15 cellular contexts compared by ENCODE assay signal in genomic region chr12:70774055-70774454, GRCh38.
DNase-seq lines count a peak whose midpoint lies in the region; FAIRE-seq and TF ChIP-seq lines count a peak whose summit lies in the region.
"Had no signal": no experiment of that assay in that cellular context is flagged by ENCODE, and none has a peak within 500 bp of the region (broad histone marks: within the 10 kb centered on the region; RNA-seq: fewer than 3 reads in every experiment).

No MANE protein-coding gene starts in this region.

- no peaks in the 10 kb centered on the region for H4K20me1 ChIP-seq in Karpas-422 (ENCODE audit: insufficient read depth, low read depth, low read length)
- no peaks in the 10 kb centered on the region for H4K20me1 ChIP-seq in astrocyte (ENCODE audit: insufficient read depth, low read length)
- H4K20me1 ChIP-seq in SK-N-SH (ENCODE audit: insufficient read depth) = no peaks in the 10 kb centered on the region

- no peak for TF ChIP-seq EP300 in SK-N-SH (IDR thresholded peaks at IDR 0.05; ENCODE audit: borderline replicate concordance in 1 of 2, low read depth in 1 of 2, low read length in 1 of 2)

- H3K9me3 ChIP-seq in Karpas-422 (ENCODE audit: low read length) (no peaks in the 10 kb centered on the region), astrocyte (ENCODE audit: insufficient read depth, low read depth, low read length) (no peaks in the 10 kb centered on the region), SK-N-SH (no peaks in the 10 kb centered on the region)
- H3K9me3 ChIP-seq: ascending aorta had no signal

- no peak overlapping the region for H2AFZ ChIP-seq in Karpas-422 (ENCODE audit: low read length)
- peak overlapping the region; percentile 13 for H2AFZ ChIP-seq in astrocyte (ENCODE audit: low read depth, low read length)
- H2AFZ ChIP-seq in SK-N-SH (ENCODE audit: low read depth) = no peak overlapping the region; the same call in 1 of the 2 replicates

- no peak overlapping the region for H3K4me3 Mint-ChIP-seq in astrocyte (ENCODE audit: unreplicated experiment)
- H3K4me3 Mint-ChIP-seq: activated T-cell treated with anti-CD3 and anti-CD28 coated beads, Interleukin-2, amount 50 U/mL, for 72 hours; CD4-positive, alpha-beta T cell had no signal

- H3K27me3 ChIP-seq in Karpas-422 (ENCODE audit: low read length) (no peaks in the 10 kb centered on the region), astrocyte (ENCODE audit: insufficient read depth, low read length) (no peaks in the 10 kb centered on the region), kidney epithelial cell (ENCODE audit: control insufficient read depth, insufficient read depth, low read length) (no peaks in the 10 kb centered on the region), SK-N-SH (ENCODE audit: insufficient read depth) (no peaks in the 10 kb centered on the region)
- H3K27me3 ChIP-seq: ascending aorta had no signal

- H3K9ac ChIP-seq in Karpas-422 (ENCODE audit: low read length) = no peak overlapping the region
- no peak overlapping the region for H3K9ac ChIP-seq in astrocyte (ENCODE audit: low read length)
- H3K9ac ChIP-seq in SK-N-SH = no peak overlapping the region

- TF ChIP-seq CTCF in astrocyte (IDR thresholded peaks at IDR 0.05; ENCODE audit: insufficient read depth, low read depth, low read length) (no peak), kidney epithelial cell (IDR thresholded peaks at IDR 0.05; ENCODE audit: insufficient read depth, low read length, poor library complexity, severe bottlenecking) (no peak), SK-N-SH (IDR thresholded peaks at IDR 0.05) (no peak)

- H3K27me3 Mint-ChIP-seq in astrocyte (ENCODE audit: low read depth, unreplicated experiment) = no peaks in the 10 kb centered on the region
- H3K27me3 Mint-ChIP-seq: CD4-positive, alpha-beta T cell had no signal

- H3K27ac Mint-ChIP-seq in astrocyte (ENCODE audit: unreplicated experiment) = peak overlapping the region; percentile 37
- H3K27ac Mint-ChIP-seq: activated T-cell treated with anti-CD3 and anti-CD28 coated beads, Interleukin-2, amount 50 U/mL, for 72 hours; CD4-positive, alpha-beta T cell had no signal

- H3K36me3 ChIP-seq in Karpas-422 (ENCODE audit: insufficient read depth, low read length) (no peaks in the 10 kb centered on the region), astrocyte (ENCODE audit: insufficient read depth, low read length) (no peaks in the 10 kb centered on the region), kidney epithelial cell (ENCODE audit: control insufficient read depth, insufficient read depth, low read length) (no peaks in the 10 kb centered on the region), SK-N-SH (replicated peaks in 1 of 2; ENCODE audit: control insufficient read depth in 1 of 2, insufficient read depth in 2 of 2, low read length in 1 of 2) (no peaks in the 10 kb centered on the region)
- H3K36me3 ChIP-seq: ascending aorta had no signal

- POLR2A ChIA-PET in SK-N-SH (lab: Yijun Ruan, JAX) = no interaction called here

- H3F3A ChIP-seq in SK-N-SH (replicated peaks; ENCODE audit: insufficient read depth) = no peaks in the 10 kb centered on the region

- no peaks in the 10 kb centered on the region for H3K9me3 Mint-ChIP-seq in astrocyte (ENCODE audit: unreplicated experiment)
- H3K9me3 Mint-ChIP-seq: activated T-cell treated with anti-CD3 and anti-CD28 coated beads, Interleukin-2, amount 50 U/mL, for 72 hours; CD4-positive, alpha-beta T cell had no signal

- H3K79me2 ChIP-seq in Karpas-422 (ENCODE audit: low read length) (no peaks in the 10 kb centered on the region), astrocyte (ENCODE audit: insufficient read depth, low read length) (no peaks in the 10 kb centered on the region), SK-N-SH (ENCODE audit: insufficient read depth) (no peaks in the 10 kb centered on the region)

- no peak overlapping the region for H3K4me3 ChIP-seq in Karpas-422 (ENCODE audit: low read length)
- no peak overlapping the region for H3K4me3 ChIP-seq in astrocyte (ENCODE audit: insufficient read depth, low read depth, low read length)
- no peak overlapping the region for H3K4me3 ChIP-seq in kidney epithelial cell (ENCODE audit: low read depth, low read length)
- no peak overlapping the region for H3K4me3 ChIP-seq in SK-N-SH (ENCODE audit: low read depth in 2 of 2, low read length in 1 of 2)
- H3K4me3 ChIP-seq: ascending aorta had no signal

- no peak for FAIRE-seq in astrocyte (lab: Jason Lieb, UNC)

- H3K27ac ChIP-seq in Karpas-422 (ENCODE audit: low read length) (no peak overlapping the region), astrocyte (ENCODE audit: low read depth, low read length) (no peak overlapping the region), SK-N-SH (ENCODE audit: low read depth in 2 of 2, low read length in 1 of 2) (no peak overlapping the region; a peak in 1 of 4 replicates)
- H3K27ac ChIP-seq: ascending aorta had no signal

- H3K4me1 Mint-ChIP-seq in astrocyte (ENCODE audit: low read depth, unreplicated experiment) = peaks cover 7% of the 10 kb centered on the region

- H3K36me3 Mint-ChIP-seq in astrocyte (ENCODE audit: low read depth, unreplicated experiment) = no peaks in the 10 kb centered on the region

- DNase-seq in AG08396 (ENCODE audit: low spot score) = peak; percentile 4
- DNase-seq in Karpas-422 = peak; percentile 83
- DNase-seq in astrocyte (ENCODE audit: low read depth) = no peak
- DNase-seq in kidney epithelial cell (ENCODE audit: low read depth) = peak; percentile 69
- no peak for DNase-seq in EL
- no peak for DNase-seq in SK-N-SH
- no peak for DNase-seq in NCI-H2029 (lab: John Stamatoyannopoulos, UW)
- no peak for DNase-seq in stimulated activated naive CD4-positive, alpha-beta T cell (lab: John Stamatoyannopoulos, UW)
- DNase-seq: activated T-cell treated with anti-CD3 and anti-CD28 coated beads, Interleukin-2, amount 50 U/mL, for 72 hours; CD4-positive, alpha-beta T cell; NCI-H524 treated with DMSO at 0.1 percent for 48 hours; nucleus accumbens; stimulated activated CD4-positive, alpha-beta T cell treated with anti-CD3 and anti-CD28 coated beads, Interleukin-15, amount 100 ng/mL, for 24 hours; stimulated activated CD8-positive, alpha-beta memory T cell treated with anti-CD3 and anti-CD28 coated beads, Interleukin-4, amount 100 ng/mL, for 48 hours had no signal

- H3K4me1 ChIP-seq in Karpas-422 (ENCODE audit: low read length) (peaks cover 21% of the 10 kb centered on the region), astrocyte (ENCODE audit: insufficient read depth, low read length) (no peaks in the 10 kb centered on the region), SK-N-SH (ENCODE audit: control insufficient read depth in 1 of 2, insufficient read depth in 2 of 2, low read depth in 1 of 2, low read length in 1 of 2) (peaks cover 0 to 3% of the 10 kb centered on the region in 2 experiments; a peak in 2 of 4 replicates)
- H3K4me1 ChIP-seq: ascending aorta had no signal

- H3K9me2 ChIP-seq in Karpas-422 (replicated peaks; ENCODE audit: insufficient read depth, low read length) (no peaks in the 10 kb centered on the region), SK-N-SH (no peaks in the 10 kb centered on the region)

- CTCF ChIA-PET in SK-N-SH (lab: Yijun Ruan, JAX) = interaction anchor here (0.7 kb wide), 1 partner anchor 41 kb away, joined by 4 read pairs; no protein-coding TSS in a partner anchor

- H3K4me2 ChIP-seq in Karpas-422 (ENCODE audit: low read depth, low read length, poor library complexity, severe bottlenecking) (peak overlapping the region; percentile 40), astrocyte (ENCODE audit: low read length) (no peak overlapping the region), SK-N-SH (no peak overlapping the region)

- no peak for TF ChIP-seq RAD21 in SK-N-SH (IDR thresholded peaks at IDR 0.05; ENCODE audit: low read length)

TF ChIP-seq in SK-N-SH, 30 proteins besides CTCF, POLR2A, EP300 and RAD21:
- no peak for TF ChIP-seq FOXM1 (IDR thresholded peaks at IDR 0.05; ENCODE audit: low read depth)
- no peak for TF ChIP-seq TCF12 (IDR thresholded peaks at IDR 0.05)
- no peak for TF ChIP-seq PBX3 (IDR thresholded peaks at IDR 0.05)
- TF ChIP-seq FOXJ3 (CRISPR knock-in tag; IDR thresholded peaks at IDR 0.05) = no peak
- TF ChIP-seq ELF1 (IDR thresholded peaks at IDR 0.05) = no peak
- TF ChIP-seq NFIC (IDR thresholded peaks at IDR 0.05; ENCODE audit: borderline replicate concordance) = no peak
- TF ChIP-seq RCOR1 (IDR thresholded peaks at IDR 0.05; ENCODE audit: low read length) = no peak
- TF ChIP-seq ZBTB33 (IDR thresholded peaks at IDR 0.05; ENCODE audit: borderline replicate concordance, low read depth) = no peak
- TF ChIP-seq SMC3 (IDR thresholded peaks at IDR 0.05; ENCODE audit: low read depth, low read length) = no peak
- TF ChIP-seq TAF1 (IDR thresholded peaks at IDR 0.05; ENCODE audit: borderline replicate concordance, low read depth, low read length) = no peak
- no peak for TF ChIP-seq FOSL2 (IDR thresholded peaks at IDR 0.05; ENCODE audit: borderline replicate concordance, low read depth)
- no peak for TF ChIP-seq RXRA (IDR thresholded peaks at IDR 0.05; ENCODE audit: borderline replicate concordance, low read depth)
- TF ChIP-seq JUND (IDR thresholded peaks at IDR 0.05) = no peak
- no peak for TF ChIP-seq TEAD4 (IDR thresholded peaks at IDR 0.05; ENCODE audit: borderline replicate concordance, insufficient read depth)

Comparison
In these comparisons a context has a peak if more than half of its experiments do, and no peak if none do; other contexts are left out.
1. DNase-seq: peak in AG08396 (single experiment), Karpas-422 (single experiment) and kidney epithelial cell (single experiment); none in astrocyte (single experiment), EL (single experiment), SK-N-SH (single experiment), NCI-H2029 (single experiment) and stimulated activated naive CD4-positive, alpha-beta T cell (0 of 6).